In genomic region chr11:61369372-61370348, GRCh38 we compare ENCODE assay signal across 1 cellular context.
TF ChIP-seq lines count a peak whose summit lies in the region.

No MANE protein-coding gene starts in this region.

TF ChIP-seq in HepG2, 621 proteins besides CTCF, POLR2A, EP300 and RAD21 (continues in another document):
- TF ChIP-seq CREBL2 (CRISPR knock-in tag; IDR thresholded peaks at IDR 0.05; ENCODE audit: borderline replicate concordance) (no peak), MXI1 (IDR thresholded peaks at IDR 0.05; ENCODE audit: borderline replicate concordance, low read depth, low read length) (peak; percentile 75; the same call in 1 of the 3 replicates), CHD4 (IDR thresholded peaks at IDR 0.05; ENCODE audit: borderline replicate concordance, low read length) (no peak), CEBPZ (IDR thresholded peaks at IDR 0.05; ENCODE audit: low read length) (no peak), THRA (CRISPR knock-in tag; IDR thresholded peaks at IDR 0.05; ENCODE audit: borderline replicate concordance) (peak; percentile 87; the same call in 1 of the 2 replicates), ARNT2 (CRISPR knock-in tag; IDR thresholded peaks at IDR 0.05; ENCODE audit: low read depth) (no peak), GATA4 (IDR thresholded peaks at IDR 0.05; ENCODE audit: borderline replicate concordance, low read depth) (no peak), ZNF44 (CRISPR knock-in tag; IDR thresholded peaks at IDR 0.05) (no peak), LRRFIP1 (CRISPR knock-in tag; conservative IDR thresholded peaks at IDR 0.05) (no peak), CBX2 (IDR thresholded peaks at IDR 0.05; ENCODE audit: low read depth, low read length) (no peak), CBX2 (CRISPR knock-in tag; IDR thresholded peaks at IDR 0.05; ENCODE audit: low read depth) (no peak), ZNF274 (CRISPR knock-in tag; IDR thresholded peaks at IDR 0.05) (no peak), ZNF512 (CRISPR knock-in tag; IDR thresholded peaks at IDR 0.05) (no peak), ELK4 (CRISPR knock-in tag; IDR thresholded peaks at IDR 0.05; ENCODE audit: borderline replicate concordance) (no peak), ZNF446 (CRISPR knock-in tag; IDR thresholded peaks at IDR 0.05) (no peak), ZNF850 (CRISPR knock-in tag; conservative IDR thresholded peaks at IDR 0.05) (0 out of 2 replicates have a peak, but pooled peaks have one; percentile 34), ZNF296 (CRISPR knock-in tag; conservative IDR thresholded peaks at IDR 0.05) (no peak), SP4 (CRISPR knock-in tag; IDR thresholded peaks at IDR 0.05) (peak; percentile 50; the same call in 1 of the 2 replicates), ZNF597 (CRISPR knock-in tag; IDR thresholded peaks at IDR 0.05) (no peak), JDP2 (CRISPR knock-in tag; IDR thresholded peaks at IDR 0.05; ENCODE audit: borderline replicate concordance) (no peak; the same call in 1 of the 2 replicates), MTA3 (CRISPR knock-in tag; IDR thresholded peaks at IDR 0.05) (no peak), ZNF879 (CRISPR knock-in tag; IDR thresholded peaks at IDR 0.05) (no peak), HCFC1 (IDR thresholded peaks at IDR 0.05; ENCODE audit: low read depth, low read length) (no peak), ZNF709 (CRISPR knock-in tag; IDR thresholded peaks at IDR 0.05) (no peak), ZNF550 (CRISPR knock-in tag; IDR thresholded peaks at IDR 0.05; ENCODE audit: borderline replicate concordance) (no peak), PLRG1 (conservative IDR thresholded peaks at IDR 0.05) (no peak), FOXK1 (CRISPR knock-in tag; IDR thresholded peaks at IDR 0.05; ENCODE audit: borderline replicate concordance, low read depth) (peak; percentile 49; the same call in 1 of the 2 replicates), ATF6 (CRISPR knock-in tag; conservative IDR thresholded peaks at IDR 0.05) (no peak), ZBTB21 (CRISPR knock-in tag; IDR thresholded peaks at IDR 0.05) (no peak), ZNF407 (CRISPR knock-in tag; IDR thresholded peaks at IDR 0.05; ENCODE audit: not compliant biosample characterization) (no peak), CEBPG (CRISPR knock-in tag; IDR thresholded peaks at IDR 0.05) (peak; percentile 83), TEAD3 (CRISPR knock-in tag; optimal IDR thresholded peaks at IDR 0.05; ENCODE audit: borderline replicate concordance) (peak; percentile 84), ZNF343 (CRISPR knock-in tag; IDR thresholded peaks at IDR 0.05) (0 out of 2 replicates have a peak, but pooled peaks have one; percentile 32), MED8 (CRISPR knock-in tag; IDR thresholded peaks at IDR 0.05; ENCODE audit: insufficient replicate concordance) (no peak), ZNF543 (CRISPR knock-in tag; IDR thresholded peaks at IDR 0.05) (no peak), KAT7 (CRISPR knock-in tag; IDR thresholded peaks at IDR 0.05; ENCODE audit: borderline replicate concordance) (no peak)
